21 cellular contexts compared by ENCODE assay signal in genomic region chr6:157438611-157439109, GRCh38. TPM values are rescaled to one million over a fixed set of nuclear protein-coding genes. Genes with fewer than 3 reads are reported as not detected.
DNase-seq lines count a peak whose midpoint lies in the region; ATAC-seq, FAIRE-seq and TF ChIP-seq lines count a peak whose summit lies in the region.
"Had no signal": no experiment of that assay in that cellular context is flagged by ENCODE, and none has a peak within 500 bp of the region (broad histone marks: within the 10 kb centered on the region; RNA-seq: fewer than 3 reads in every experiment).

No MANE protein-coding gene starts in this region.

- no peak overlapping the region for H2AFZ ChIP-seq in HepG2 (ENCODE audit: low read length)

- H3K79me2 ChIP-seq in HepG2 (ENCODE audit: insufficient read depth, low read length): no peaks in the 10 kb centered on the region

- TF ChIP-seq CTCF in liver (IDR thresholded peaks at IDR 0.05; ENCODE audit: low read depth, low read length, missing input control) (no peak), HepG2 (CRISPR knock-in tag; IDR thresholded peaks at IDR 0.05) (no peak), fibroblast of villous mesenchyme (IDR thresholded peaks at IDR 0.05; ENCODE audit: insufficient read depth, low read depth, low read length) (no peak), mesothelial cell of epicardium (IDR thresholded peaks at IDR 0.05; ENCODE audit: unreplicated experiment) (no peak)

- POLR2A ChIA-PET in HepG2 (lab: Yijun Ruan, JAX): no interaction called here

- BruUV-seq in HepG2 (replicated peaks; lab: Mats Ljungman, UMichigan): no TSS peak

- DNase-seq in HepG2 (ENCODE audit: low spot score) (no peak), fibroblast of villous mesenchyme (ENCODE audit: low read depth) (peak; percentile 22), mesothelial cell of epicardium (ENCODE audit: low spot score in 2 of 2, unreplicated experiment in 2 of 2) (no peak), globus pallidus (ENCODE audit: low spot score) (no peak), NCI-H187 treated with DMSO at 0.1 percent for 48 hours (lab: John Stamatoyannopoulos, UW) (no peak)
- no peak for DNase-seq in activated T-helper 1 cell treated with anti-CD3 and anti-CD28 coated beads, Interleukin-12 subunit alpha, Interleukin-12 subunit beta, Interleukin-2, Interleukin-4 antibody, amounts not matched to agents 30 ng/mL and 10 ng/mL and 1 ng/mL, durations not matched to agents 14 hours and 24 hours and 36 hours (ENCODE audit: low spot score)
- DNase-seq: activated CD4-positive, alpha-beta T cell treated with anti-CD3 and anti-CD28 coated beads, Interleukin-2, amount 50 U/mL, for 1 hour; activated naive CD8-positive, alpha-beta T cell treated with anti-CD3 and anti-CD28 coated beads, Interleukin-2, amount 10 ng/mL, durations not matched to agents 7 days and 5 days; activated T-cell treated with anti-CD3 and anti-CD28 coated beads, Interleukin-2, amount 50 U/mL, for 24 hours; KG1; midbrain; NCI-H1436; NCI-H446; stimulated activated naive CD4-positive, alpha-beta T cell had no signal

- in situ Hi-C loops in HepG2 (cut with HindIII; ENCODE audit: extremely low pct_ligation_motif_present, low pct_unique_long_range_greater_than_20kb): no loop called here

- no peaks in the 10 kb centered on the region for H3K36me3 ChIP-seq in liver (ENCODE audit: control insufficient read depth in 4 of 4, insufficient read depth in 3 of 4, low read depth in 1 of 4, low read length in 3 of 4)
- no peaks in the 10 kb centered on the region for H3K36me3 ChIP-seq in HepG2 (replicated peaks in 1 of 2; ENCODE audit: control insufficient read depth in 1 of 2, insufficient read depth in 2 of 2, low read length in 2 of 2)
- H3K36me3 ChIP-seq: neutrophil had no signal

- TF ChIP-seq POLR2A in HepG2 (IDR thresholded peaks at IDR 0.05; ENCODE audit: insufficient read depth in 1 of 2, low read depth in 2 of 2, low read length in 2 of 2): no peak

- peaks cover 7% of the 10 kb centered on the region for H3K27me3 Mint-ChIP-seq in mesothelial cell of epicardium (ENCODE audit: low read depth)
- peaks cover 7% of the 10 kb centered on the region for H3K27me3 Mint-ChIP-seq in activated T-helper 1 cell treated with anti-CD3 and anti-CD28 coated beads, Interleukin-12 subunit alpha, Interleukin-12 subunit beta, Interleukin-2, Interleukin-4 antibody, amounts not matched to agents 30 ng/mL and 10 ng/mL and 1 ng/mL, durations not matched to agents 14 hours and 24 hours and 36 hours (ENCODE audit: insufficient read depth)
- H3K27me3 Mint-ChIP-seq: activated T-cell treated with anti-CD3 and anti-CD28 coated beads, Interleukin-2, amount 50 U/mL, for 24 hours had no signal

- TF ChIP-seq EP300 in HepG2 (IDR thresholded peaks at IDR 0.05; ENCODE audit: low read depth in 2 of 2, low read length in 2 of 2) (no peak), HepG2 (CRISPR knock-in tag; IDR thresholded peaks at IDR 0.05; ENCODE audit: borderline replicate concordance) (no peak)

- no peak overlapping the region for H3K4me2 ChIP-seq in HepG2 (ENCODE audit: low read depth, low read length)

- peak overlapping the region; percentile 33 to 59 for H3K27ac ChIP-seq in liver (ENCODE audit: low read depth in 1 of 2, low read length in 2 of 2)
- no peak overlapping the region for H3K27ac ChIP-seq in HepG2 (ENCODE audit: extremely low read length, insufficient read depth, low read length)
- H3K27ac ChIP-seq: neutrophil, SK-N-MC had no signal

- no peak overlapping the region for H3K4me3 Mint-ChIP-seq in mesothelial cell of epicardium
- no peak overlapping the region for H3K4me3 Mint-ChIP-seq in activated T-helper 1 cell treated with anti-CD3 and anti-CD28 coated beads, Interleukin-12 subunit alpha, Interleukin-12 subunit beta, Interleukin-2, Interleukin-4 antibody, amounts not matched to agents 30 ng/mL and 10 ng/mL and 1 ng/mL, durations not matched to agents 14 hours and 24 hours and 36 hours
- H3K4me3 Mint-ChIP-seq: activated naive CD8-positive, alpha-beta T cell treated with anti-CD3 and anti-CD28 coated beads, Interleukin-2, amount 10 ng/mL, durations not matched to agents 7 days and 5 days; activated T-cell treated with anti-CD3 and anti-CD28 coated beads, Interleukin-2, amount 50 U/mL, for 24 hours had no signal

- peaks cover 4% of the 10 kb centered on the region for H3K36me3 Mint-ChIP-seq in mesothelial cell of epicardium
- H3K36me3 Mint-ChIP-seq in activated T-helper 1 cell treated with anti-CD3 and anti-CD28 coated beads, Interleukin-12 subunit alpha, Interleukin-12 subunit beta, Interleukin-2, Interleukin-4 antibody, amounts not matched to agents 30 ng/mL and 10 ng/mL and 1 ng/mL, durations not matched to agents 14 hours and 24 hours and 36 hours (ENCODE audit: low read depth): peaks cover 33% of the 10 kb centered on the region

- intact Hi-C loops in HepG2 (cut with micrococcal nuclease; ENCODE audit: unreplicated experiment): no loop called here
- intact Hi-C loops in activated T-helper 1 cell treated with anti-CD3 and anti-CD28 coated beads, Interleukin-12 subunit alpha, Interleukin-12 subunit beta, Interleukin-2, Interleukin-4 antibody, amounts not matched to agents 30 ng/mL and 10 ng/mL and 1 ng/mL, durations not matched to agents 14 hours and 24 hours and 36 hours (cut with micrococcal nuclease): no loop called here

- H3K27ac Mint-ChIP-seq in mesothelial cell of epicardium: peak overlapping the region; percentile 3
- H3K27ac Mint-ChIP-seq in activated T-helper 1 cell treated with anti-CD3 and anti-CD28 coated beads, Interleukin-12 subunit alpha, Interleukin-12 subunit beta, Interleukin-2, Interleukin-4 antibody, amounts not matched to agents 30 ng/mL and 10 ng/mL and 1 ng/mL, durations not matched to agents 14 hours and 24 hours and 36 hours: no peak overlapping the region
- H3K27ac Mint-ChIP-seq: activated naive CD8-positive, alpha-beta T cell treated with anti-CD3 and anti-CD28 coated beads, Interleukin-2, amount 10 ng/mL, durations not matched to agents 7 days and 5 days; activated T-cell treated with anti-CD3 and anti-CD28 coated beads, Interleukin-2, amount 50 U/mL, for 24 hours had no signal

- peaks cover 4% of the 10 kb centered on the region for H3K9me3 Mint-ChIP-seq in mesothelial cell of epicardium
- peaks cover 30% of the 10 kb centered on the region for H3K9me3 Mint-ChIP-seq in activated T-helper 1 cell treated with anti-CD3 and anti-CD28 coated beads, Interleukin-12 subunit alpha, Interleukin-12 subunit beta, Interleukin-2, Interleukin-4 antibody, amounts not matched to agents 30 ng/mL and 10 ng/mL and 1 ng/mL, durations not matched to agents 14 hours and 24 hours and 36 hours

- no peak for FAIRE-seq in HepG2 (lab: Jason Lieb, UNC)
- FAIRE-seq: A204.1 had no signal

- no peaks in the 10 kb centered on the region for H3K27me3 ChIP-seq in liver (ENCODE audit: control insufficient read depth in 4 of 4, insufficient read depth in 4 of 4, low read length in 3 of 4)
- H3K27me3 ChIP-seq in HepG2 (ENCODE audit: control insufficient read depth in 1 of 2, insufficient read depth in 2 of 2, low read length in 2 of 2): no peaks in the 10 kb centered on the region
- H3K27me3 ChIP-seq: neutrophil had no signal

- peaks cover 11% of the 10 kb centered on the region for H3K4me1 Mint-ChIP-seq in mesothelial cell of epicardium
- peaks cover 26% of the 10 kb centered on the region for H3K4me1 Mint-ChIP-seq in activated T-helper 1 cell treated with anti-CD3 and anti-CD28 coated beads, Interleukin-12 subunit alpha, Interleukin-12 subunit beta, Interleukin-2, Interleukin-4 antibody, amounts not matched to agents 30 ng/mL and 10 ng/mL and 1 ng/mL, durations not matched to agents 14 hours and 24 hours and 36 hours (ENCODE audit: low read depth)

- H3K9me3 ChIP-seq in liver (ENCODE audit: control insufficient read depth in 4 of 4, low read length in 3 of 4) (no peaks in the 10 kb centered on the region), HepG2 (ENCODE audit: low read length) (no peaks in the 10 kb centered on the region)
- H3K9me3 ChIP-seq: neutrophil had no signal

- H3K9ac ChIP-seq in liver (ENCODE audit: low read depth in 1 of 2, low read length in 2 of 2) (no peak overlapping the region), HepG2 (ENCODE audit: insufficient read depth, low read depth, low read length) (no peak overlapping the region)

- peaks cover 6 to 40% (median 30%) of the 10 kb centered on the region in 4 donors for H3K4me1 ChIP-seq in liver (ENCODE audit: control insufficient read depth in 4 of 4, insufficient read depth in 4 of 4, low read length in 3 of 4)
- peaks cover 14% of the 10 kb centered on the region for H3K4me1 ChIP-seq in HepG2 (ENCODE audit: insufficient read depth, low read length)

- TF ChIP-seq RAD21 in liver (IDR thresholded peaks at IDR 0.05) (peak; percentile 30 to 33), HepG2 (CRISPR knock-in tag; IDR thresholded peaks at IDR 0.05) (no peak)

- H4K20me1 ChIP-seq in HepG2 (ENCODE audit: insufficient read depth, low read length): no peaks in the 10 kb centered on the region

- WGBS in liver: 39% methylated on average over 6 of the region's 6 CpGs
- 94% methylated on average over 6 of the region's 6 CpGs for WGBS in HepG2 (ENCODE audit: low lambda C conversion rate)

- ATAC-seq in HepG2 (no peak), GM19035 (IDR thresholded peaks at IDR 0.05; ENCODE audit: unreplicated experiment) (no peak)
- ATAC-seq: esophagus mucosa had no signal

- H3K4me3 ChIP-seq in liver (ENCODE audit: low read depth in 1 of 3, low read length in 3 of 3) (no peak overlapping the region), HepG2 (replicated peaks in 1 of 3; ENCODE audit: insufficient read depth in 1 of 3, low read depth in 2 of 3, low read length in 3 of 3) (no peak overlapping the region), fibroblast of villous mesenchyme (ENCODE audit: low read depth, low read length) (no peak overlapping the region)
- H3K4me3 ChIP-seq: SK-N-MC, skin epidermis had no signal

- CTCF ChIA-PET in HepG2 (lab: Yijun Ruan, JAX; ENCODE audit: low intra/inter-chr PET ratio, low total read pairs): no interaction called here

RNA-seq across cellular contexts. Expression of gene ZDHHC14, which starts 57.7 kb away (rescaled TPM):
- total RNA-seq in liver: 10 to 100 TPM; 11.0 to 11.7 TPM
- 1 to 10 TPM; 4.4 to 5.7 TPM for polyA plus RNA-seq in liver
- 2.4 and 3.7 TPM in 2 replicates for total RNA-seq in HepG2 (2016; rRNA removed; fragmentation: Illumina TruSeq; extraction: Trizol)
- total RNA-seq in HepG2 (2016; cell fraction: cytosol; rRNA removed; fragmentation: Illumina TruSeq; extraction: Trizol; ENCODE audit: low read depth): 0.71 and 1.2 TPM in 2 replicates
- total RNA-seq in HepG2 (2016; cell fraction: insoluble cytoplasmic fraction; rRNA removed; fragmentation: Illumina TruSeq; extraction: Trizol): 2.5 and 4.2 TPM in 2 replicates
- 2.2 and 2.8 TPM in 2 replicates for total RNA-seq in HepG2 (2016; cell fraction: membrane; rRNA removed; fragmentation: Illumina TruSeq; extraction: Trizol)
- 2.8 and 5.7 TPM in 2 replicates for total RNA-seq in HepG2 (2016; cell fraction: nucleus; rRNA removed; fragmentation: Illumina TruSeq; extraction: Trizol)
- 9.5 and 9.8 TPM in 2 replicates for polyA plus RNA-seq in HepG2 (2011; rRNA removed)
- 8.8 and 10.7 TPM in 2 replicates for polyA plus RNA-seq in HepG2 (2011; cell fraction: cytosol; rRNA removed)
- polyA plus RNA-seq in HepG2 (2011; cell fraction: nucleus; rRNA removed): 13.1 TPM in 2 replicates
- 8.9 and 17.1 TPM in 2 replicates for polyA plus RNA-seq in HepG2 (2012)
- 1.00 and 1.1 TPM in 2 replicates for polyA plus RNA-seq in HepG2 (2016; cell fraction: cytosol; fragmentation: Illumina TruSeq; extraction: Trizol; ENCODE audit: low read depth)
- polyA plus RNA-seq in HepG2 (2016; cell fraction: insoluble cytoplasmic fraction; fragmentation: Illumina TruSeq; extraction: Trizol; ENCODE audit: low read depth): 4.4 and 5.2 TPM in 2 replicates
- polyA plus RNA-seq in HepG2 (2016; cell fraction: membrane; fragmentation: Illumina TruSeq; extraction: Trizol; ENCODE audit: low read depth): 2.5 and 3.0 TPM in 2 replicates
- polyA plus RNA-seq in HepG2 (2016; cell fraction: nucleus; fragmentation: Illumina TruSeq; extraction: Trizol; ENCODE audit: insufficient read depth, low read depth): 9.7 and 10.1 TPM in 2 replicates
- 4.3 and 12.2 TPM in 2 replicates for polyA minus RNA-seq in HepG2 (2011; rRNA and poly(A)+ RNA removed; ENCODE audit: low replicate concordance)
- 6.2 and 7.4 TPM in 2 replicates for polyA minus RNA-seq in HepG2 (2011; cell fraction: cytosol; rRNA and poly(A)+ RNA removed)
- 13.1 and 17.1 TPM in 2 replicates for polyA minus RNA-seq in HepG2 (2011; cell fraction: nucleus; rRNA and poly(A)+ RNA removed)
- total RNA-seq in fibroblast of villous mesenchyme: 2.6 and 4.3 TPM in 2 replicates
- 10.4 to 11.3 TPM (median 10.5 TPM) in 3 replicates for total RNA-seq in mesothelial cell of epicardium
- total RNA-seq in activated T-helper 1 cell treated with anti-CD3 and anti-CD28 coated beads, Interleukin-12 subunit alpha, Interleukin-12 subunit beta, Interleukin-2, Interleukin-4 antibody, amounts not matched to agents 30 ng/mL and 10 ng/mL and 1 ng/mL, durations not matched to agents 14 hours and 24 hours and 36 hours: 14.4 and 17.9 TPM in 2 replicates
